ENCODE assay signal across 1 cellular context in genomic region chr3:152267831-152268500, GRCh38.
TF ChIP-seq lines count a peak whose summit lies in the region.

No MANE protein-coding gene starts in this region.

TF ChIP-seq in HepG2, 621 proteins besides CTCF, POLR2A, EP300 and RAD21 (continued from another document):
- TF ChIP-seq, protein P1, sequence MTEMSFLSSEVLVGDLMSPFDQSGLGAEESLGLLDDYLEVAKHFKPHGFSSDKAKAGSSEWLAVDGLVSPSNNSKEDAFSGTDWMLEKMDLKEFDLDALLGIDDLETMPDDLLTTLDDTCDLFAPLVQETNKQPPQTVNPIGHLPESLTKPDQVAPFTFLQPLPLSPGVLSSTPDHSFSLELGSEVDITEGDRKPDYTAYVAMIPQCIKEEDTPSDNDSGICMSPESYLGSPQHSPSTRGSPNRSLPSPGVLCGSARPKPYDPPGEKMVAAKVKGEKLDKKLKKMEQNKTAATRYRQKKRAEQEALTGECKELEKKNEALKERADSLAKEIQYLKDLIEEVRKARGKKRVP (CRISPR knock-in tag; IDR thresholded peaks at IDR 0.05), result 0 out of 4 replicates have a peak, but pooled peaks of 1 of the 2 experiments have one; percentile 4
- TF ChIP-seq, protein P2, sequence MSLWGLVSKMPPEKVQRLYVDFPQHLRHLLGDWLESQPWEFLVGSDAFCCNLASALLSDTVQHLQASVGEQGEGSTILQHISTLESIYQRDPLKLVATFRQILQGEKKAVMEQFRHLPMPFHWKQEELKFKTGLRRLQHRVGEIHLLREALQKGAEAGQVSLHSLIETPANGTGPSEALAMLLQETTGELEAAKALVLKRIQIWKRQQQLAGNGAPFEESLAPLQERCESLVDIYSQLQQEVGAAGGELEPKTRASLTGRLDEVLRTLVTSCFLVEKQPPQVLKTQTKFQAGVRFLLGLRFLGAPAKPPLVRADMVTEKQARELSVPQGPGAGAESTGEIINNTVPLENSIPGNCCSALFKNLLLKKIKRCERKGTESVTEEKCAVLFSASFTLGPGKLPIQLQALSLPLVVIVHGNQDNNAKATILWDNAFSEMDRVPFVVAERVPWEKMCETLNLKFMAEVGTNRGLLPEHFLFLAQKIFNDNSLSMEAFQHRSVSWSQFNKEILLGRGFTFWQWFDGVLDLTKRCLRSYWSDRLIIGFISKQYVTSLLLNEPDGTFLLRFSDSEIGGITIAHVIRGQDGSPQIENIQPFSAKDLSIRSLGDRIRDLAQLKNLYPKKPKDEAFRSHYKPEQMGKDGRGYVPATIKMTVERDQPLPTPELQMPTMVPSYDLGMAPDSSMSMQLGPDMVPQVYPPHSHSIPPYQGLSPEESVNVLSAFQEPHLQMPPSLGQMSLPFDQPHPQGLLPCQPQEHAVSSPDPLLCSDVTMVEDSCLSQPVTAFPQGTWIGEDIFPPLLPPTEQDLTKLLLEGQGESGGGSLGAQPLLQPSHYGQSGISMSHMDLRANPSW (CRISPR knock-in tag; IDR thresholded peaks at IDR 0.05; ENCODE audit: borderline replicate concordance), result 0 out of 2 replicates have a peak, but pooled peaks have one; percentile 50
